In genomic region chr16:55042556-55043432, GRCh38 we compare ENCODE assay signal across 14 cellular contexts.
"Had no signal": no experiment of that assay in that cellular context is flagged by ENCODE, and none has a peak within 500 bp of the region (broad histone marks: within the 10 kb centered on the region; RNA-seq: fewer than 3 reads in every experiment).

No MANE protein-coding gene starts in this region.

- H3K9me3 ChIP-seq: psoas muscle had no signal

- H3K4me2 ChIP-seq: hepatocyte had no signal

- H3K27ac Mint-ChIP-seq: effector memory CD8-positive, alpha-beta T cell; nephron had no signal

- H3K27ac ChIP-seq: foreskin keratinocyte, hepatocyte, psoas muscle had no signal

- H3K4me3 ChIP-seq: hepatocyte, lung, psoas muscle had no signal

- H3K4me1 Mint-ChIP-seq: naive B cell had no signal

- H3K27me3 ChIP-seq: foreskin keratinocyte had no signal

- ATAC-seq: effector memory CD8-positive, alpha-beta T cell; foreskin keratinocyte; left colon; left ventricle myocardium superior; psoas muscle had no signal

- H3K4me1 ChIP-seq: psoas muscle had no signal

- H3K9me3 Mint-ChIP-seq: effector memory CD8-positive, alpha-beta T cell; naive B cell; nephron had no signal

- H3K4me3 Mint-ChIP-seq: effector memory CD8-positive, alpha-beta T cell; naive B cell; nephron had no signal

- DNase-seq: effector memory CD8-positive, alpha-beta T cell; foreskin keratinocyte; left colon; left ventricle myocardium superior; mesenchymal stem cell; naive B cell; psoas muscle; small intestine; stimulated activated CD4-positive, alpha-beta T cell treated with anti-CD3 and anti-CD28 coated beads, Interleukin-2, amount 100 ng/mL, for 48 hours; stimulated activated naive CD4-positive, alpha-beta T cell treated with Interleukin-2 at 50 U/mL for 16 hours; trophoblast cell had no signal

- H3K79me2 ChIP-seq: hepatocyte had no signal

- H2AFZ ChIP-seq: hepatocyte had no signal

- H3K36me3 Mint-ChIP-seq: naive B cell had no signal
